Comparison of ENCODE assay signal across 17 cellular contexts in the genomic region with DNA sequence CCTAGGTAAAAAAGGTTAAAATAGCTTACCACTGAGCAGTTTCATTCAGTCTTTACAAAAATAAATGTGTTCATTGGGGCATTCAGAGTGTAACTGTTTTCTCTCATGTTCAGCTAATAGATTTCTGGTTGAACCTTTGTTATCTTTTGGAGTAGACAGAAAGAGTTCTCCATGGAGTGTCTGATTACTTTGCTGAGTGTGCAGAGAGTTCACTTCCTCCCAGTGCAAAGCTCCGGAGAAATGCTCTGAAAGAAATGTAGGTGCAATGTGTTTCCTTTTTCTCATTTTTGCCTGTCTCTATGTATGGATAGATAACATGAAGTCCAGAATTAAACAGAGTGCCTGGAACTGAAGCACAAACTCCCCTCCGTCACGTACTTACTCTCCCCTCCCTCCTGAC. TPM values are rescaled to one million over a fixed set of nuclear protein-coding genes. Genes with fewer than 3 reads are reported as not detected.
DNase-seq lines count a peak whose midpoint lies in the region; ATAC-seq and TF ChIP-seq lines count a peak whose summit lies in the region.
"Had no signal": no experiment of that assay in that cellular context is flagged by ENCODE, and none has a peak within 500 bp of the region (broad histone marks: within the 10 kb centered on the region; RNA-seq: fewer than 3 reads in every experiment).

No MANE protein-coding gene starts in this region.

- no peak overlapping the region for H2AFZ ChIP-seq in IMR-90 (replicated peaks; ENCODE audit: low read length, poor library complexity)

- H3K36me3 ChIP-seq in IMR-90 (ENCODE audit: control insufficient read depth, insufficient read depth, low read length) (no peaks in the 10 kb centered on the region), ascending aorta (no peaks in the 10 kb centered on the region), thyroid gland (no peaks in the 10 kb centered on the region)

- no peak overlapping the region for H2AK9ac ChIP-seq in IMR-90 (replicated peaks; ENCODE audit: low read depth, low read length, poor library complexity)

- H4K5ac ChIP-seq in IMR-90 (ENCODE audit: low read depth, low read length), result no peak overlapping the region

- BruUV-seq in IMR-90 (replicated peaks; lab: Mats Ljungman, UMichigan), result no TSS peak

- no peak overlapping the region for H3K9ac ChIP-seq in IMR-90 (ENCODE audit: low read depth, low read length)
- H3K9ac ChIP-seq: BLaER1, KMS-11 had no signal

- H4K8ac ChIP-seq in IMR-90 (ENCODE audit: low read depth in 2 of 2, low read length in 2 of 2), result no peak overlapping the region

- H3K4me1 Mint-ChIP-seq in mesothelial cell of epicardium, result peaks cover 58% of the 10 kb centered on the region

- H2AK5ac ChIP-seq in IMR-90 (ENCODE audit: low read depth, low read length), result no peak overlapping the region; the same call in 1 of the 2 replicates

- H3K4ac ChIP-seq in IMR-90 (ENCODE audit: low read depth, low read length), result 0 out of 2 replicates have a peak overlapping the region, but pooled peaks have one; percentile 35

- H3K4me2 ChIP-seq in IMR-90 (ENCODE audit: low read depth, low read length), result no peak overlapping the region
- H3K4me2 ChIP-seq: BLaER1, KMS-11 had no signal

- no peak for ATAC-seq in IMR-90 (ENCODE audit: low read depth)
- ATAC-seq: PC-3 had no signal

- intact Hi-C loops in IMR-90 (cut with micrococcal nuclease), result no loop called here
- intact Hi-C loops in ascending aorta (cut with DNase I), result no loop called here
- intact Hi-C loops in thyroid gland (cut with DNase I), result no loop called here

- no peak overlapping the region for H3K23ac ChIP-seq in IMR-90 (ENCODE audit: low read depth, low read length)

- peak overlapping the region; percentile 5; the same call in 1 of the 2 replicates for H2BK20ac ChIP-seq in IMR-90 (ENCODE audit: low read depth, low read length)

- peaks cover 0 to 3% of the 10 kb centered on the region in 2 experiments; a peak in 1 of 4 replicates for H3K79me1 ChIP-seq in IMR-90 (ENCODE audit: low read depth in 1 of 2, low read length in 2 of 2)

- in situ Hi-C loops in IMR-90 (cut with MboI; ENCODE audit: low sequenced_read_pairs), result no loop called here

- no peak overlapping the region for H2BK5ac ChIP-seq in IMR-90 (ENCODE audit: low read depth, low read length, poor library complexity, severe bottlenecking)

- WGBS in IMR-90 (ENCODE audit: extremely low coverage in 2 of 2, insufficient read length in 1 of 2), 2 experiments, result no CpG with 5 or more reads among the region's 3 CpGs
- 58 to 62% methylated on average over 3 of the region's 3 CpGs for WGBS in thyroid gland, 2 donors

- H3K27me3 Mint-ChIP-seq in mesothelial cell of epicardium (ENCODE audit: low read depth), result no peaks in the 10 kb centered on the region

- CTCF ChIA-PET in IMR-90 (lab: Yijun Ruan, JAX), result interaction anchor here (1.0 kb wide), 1 partner anchor 10 kb away, joined by 5 read pairs; no protein-coding TSS in a partner anchor

- no peaks in the 10 kb centered on the region for H3K9me3 ChIP-seq in IMR-90 (ENCODE audit: control insufficient read depth, insufficient read depth, low read length)
- H3K9me3 ChIP-seq in ascending aorta, result no peaks in the 10 kb centered on the region
- no peaks in the 10 kb centered on the region for H3K9me3 ChIP-seq in thyroid gland
- H3K9me3 ChIP-seq: BLaER1 had no signal

- peak overlapping the region; percentile 22; the same call in 1 of the 2 replicates for H4K91ac ChIP-seq in IMR-90 (ENCODE audit: insufficient read depth, low read depth, low read length)

- no peak overlapping the region for H2BK120ac ChIP-seq in IMR-90 (ENCODE audit: low read depth, low read length)

- no peak for TF ChIP-seq CTCF in IMR-90 (conservative IDR thresholded peaks at IDR 0.05; ENCODE audit: low read depth, low read length)
- TF ChIP-seq CTCF in ascending aorta (IDR thresholded peaks at IDR 0.05), result no peak
- no peak for TF ChIP-seq CTCF in mesothelial cell of epicardium (IDR thresholded peaks at IDR 0.05; ENCODE audit: unreplicated experiment)
- no peak for TF ChIP-seq CTCF in thyroid gland (IDR thresholded peaks at IDR 0.05)

- POLR2A ChIA-PET in IMR-90 (lab: Charles Lee; ENCODE audit: unreplicated experiment), result no interaction called here

- H3K27ac Mint-ChIP-seq in mesothelial cell of epicardium, result peak overlapping the region; percentile 67
- H3K27ac Mint-ChIP-seq: HFFc6 had no signal

- peaks cover 9% of the 10 kb centered on the region for H3K9me1 ChIP-seq in IMR-90 (ENCODE audit: insufficient read depth, low read length)

- H3K18ac ChIP-seq in IMR-90 (ENCODE audit: low read depth, low read length), result no peak overlapping the region

- H3K56ac ChIP-seq in IMR-90 (ENCODE audit: extremely low read depth, insufficient read depth, low read length), result no peak overlapping the region

- no peaks in the 10 kb centered on the region for H4K20me1 ChIP-seq in IMR-90 (ENCODE audit: insufficient read depth, low read length)
- H4K20me1 ChIP-seq: BLaER1 had no signal

- TF ChIP-seq RAD21 in IMR-90 (IDR thresholded peaks at IDR 0.05; ENCODE audit: low read length), result no peak

- peaks cover 11% of the 10 kb centered on the region for H3K4me1 ChIP-seq in IMR-90 (ENCODE audit: control insufficient read depth, insufficient read depth, low read length)
- H3K4me1 ChIP-seq in ascending aorta, result peaks cover 5 to 30% of the 10 kb centered on the region in 2 donors
- peaks cover 12 to 25% of the 10 kb centered on the region in 2 donors for H3K4me1 ChIP-seq in thyroid gland
- H3K4me1 ChIP-seq: BLaER1 had no signal

- no peak overlapping the region for H3K4me3 ChIP-seq in IMR-90 (ENCODE audit: insufficient read depth, low read depth, low read length)
- no peak overlapping the region for H3K4me3 ChIP-seq in ascending aorta
- no peak overlapping the region for H3K4me3 ChIP-seq in thyroid gland (replicated peaks in 1 of 3)
- H3K4me3 ChIP-seq: BLaER1 had no signal

- no peak overlapping the region for H3K27ac ChIP-seq in IMR-90 (ENCODE audit: insufficient read depth, low read length)
- H3K27ac ChIP-seq in ascending aorta, result peak overlapping the region; percentile 70 to 84
- peak overlapping the region in 2 of 3 donors; percentile 9 to 33 for H3K27ac ChIP-seq in thyroid gland
- H3K27ac ChIP-seq: BLaER1, KMS-11 had no signal

- H3K4me3 Mint-ChIP-seq in mesothelial cell of epicardium, result no peak overlapping the region
- H3K4me3 Mint-ChIP-seq: HFFc6 had no signal

- peak overlapping the region; percentile 59; the same call in 1 of the 3 replicates for H2BK15ac ChIP-seq in IMR-90 (ENCODE audit: low read depth, low read length)

- H3K14ac ChIP-seq in IMR-90 (replicated peaks; ENCODE audit: low read depth, low read length), result no peak overlapping the region

- no peaks in the 10 kb centered on the region for H3K27me3 ChIP-seq in IMR-90 (ENCODE audit: control insufficient read depth, insufficient read depth, low read length)
- no peaks in the 10 kb centered on the region for H3K27me3 ChIP-seq in ascending aorta
- no peaks in the 10 kb centered on the region for H3K27me3 ChIP-seq in thyroid gland
- H3K27me3 ChIP-seq: BLaER1 had no signal

- no peak for DNase-seq in IMR-90
- no peak for DNase-seq in ascending aorta (ENCODE audit: low spot score in 2 of 2)
- DNase-seq in mesothelial cell of epicardium (ENCODE audit: low spot score in 2 of 2, unreplicated experiment in 2 of 2), result no peak
- no peak for DNase-seq in thyroid gland
- no peak for DNase-seq in activated CD4-positive, alpha-beta T cell treated with anti-CD3 and anti-CD28 coated beads for 1 hour
- DNase-seq in GM19238 (ENCODE audit: insufficient read length, low spot score), result no peak
- no peak for DNase-seq in retina
- DNase-seq: DMS79, H7, HFFc6, MV-4-11, NCI-H1694 treated with DMSO at 0.1 percent for 48 hours, PC-3, RPMI8226, SIG-M5 had no signal

- no peaks in the 10 kb centered on the region for H3K36me3 Mint-ChIP-seq in mesothelial cell of epicardium

- H3K9me3 Mint-ChIP-seq in mesothelial cell of epicardium, result no peaks in the 10 kb centered on the region
- H3K9me3 Mint-ChIP-seq: HFFc6 had no signal

- TF ChIP-seq POLR2A in IMR-90 (IDR thresholded peaks at IDR 0.05; ENCODE audit: low read depth, low read length) (no peak), thyroid gland (IDR thresholded peaks at IDR 0.05) (no peak)

- dilution Hi-C loops in IMR-90 (cut with HindIII; ENCODE audit: low sequenced_read_pairs, unreplicated experiment), result no loop called here

TF ChIP-seq in IMR-90, 13 proteins besides CTCF, POLR2A, EP300 and RAD21:
- no peak for TF ChIP-seq FOS (IDR thresholded peaks at IDR 0.05; ENCODE audit: low read depth, low read length)
- no peak for TF ChIP-seq RFX5 (IDR thresholded peaks at IDR 0.05; ENCODE audit: low read depth, low read length)
TF ChIP-seq in IMR-90: peak in this region for 0.

RNA-seq across cellular contexts. Expression of a gene that starts 52.6 kb away (rescaled TPM):
- total RNA-seq in IMR-90 (2012; rRNA removed), result 19.4 and 22.6 TPM in 2 replicates
- polyA plus RNA-seq in IMR-90 (2012; rRNA removed), result 9.4 and 10.2 TPM in 2 replicates
- polyA plus RNA-seq in IMR-90 (2012; cell fraction: cytosol; rRNA removed), result 6.4 and 9.4 TPM in 2 replicates
- polyA plus RNA-seq in IMR-90 (2012; cell fraction: nucleus; rRNA removed; ENCODE audit: low replicate concordance), result 32.3 and 70.8 TPM in 2 replicates
- total RNA-seq in ascending aorta, result 101 TPM
- total RNA-seq in mesothelial cell of epicardium, result 70.6 to 74.1 TPM (median 70.9 TPM) in 3 replicates
- total RNA-seq in thyroid gland, result 10 to 100 TPM; 41.2 to 67.9 (median 46.2) TPM
